ENCODE assay signal across 11 cellular contexts in the genomic region with DNA sequence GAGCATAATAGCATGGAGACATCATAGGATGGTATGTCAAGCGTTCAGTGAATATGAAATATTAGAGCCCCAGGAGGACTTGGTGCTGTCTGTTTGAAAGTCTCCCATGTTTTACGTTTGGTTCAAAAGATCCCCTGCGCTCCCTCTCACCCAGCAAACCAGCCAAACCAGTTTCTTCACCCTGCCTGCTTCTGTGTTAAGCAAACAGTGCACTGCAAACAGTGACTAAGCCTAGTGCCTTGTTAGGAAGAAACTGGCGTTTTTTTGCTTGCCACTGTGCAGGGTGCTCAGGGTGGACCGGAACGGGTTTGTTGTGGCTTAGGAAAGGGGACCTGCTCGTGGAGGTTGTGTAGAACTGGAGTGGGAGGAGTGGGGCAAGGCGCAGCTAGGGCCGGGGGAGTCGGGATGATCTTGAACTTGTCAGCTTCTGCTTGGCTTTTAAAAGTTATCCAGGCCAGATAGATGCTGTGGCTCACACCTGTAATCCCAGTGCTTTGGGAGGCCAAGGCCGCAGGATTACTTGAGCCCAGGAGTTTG. TPM values are rescaled to one million over a fixed set of nuclear protein-coding genes. Genes with fewer than 3 reads are reported as not detected.
DNase-seq lines count a peak whose midpoint lies in the region; ATAC-seq and TF ChIP-seq lines count a peak whose summit lies in the region.
"Had no signal": no experiment of that assay in that cellular context is flagged by ENCODE, and none has a peak within 500 bp of the region (broad histone marks: within the 10 kb centered on the region; RNA-seq: fewer than 3 reads in every experiment).

No MANE protein-coding gene starts in this region.

- ATAC-seq in Panc1, result peak; percentile 91
- ATAC-seq in upper lobe of left lung (ENCODE audit: low FRiP score in 2 of 2), result peak; percentile 48 to 92

- TF ChIP-seq CTCF in Panc1 (IDR thresholded peaks at IDR 0.05), result no peak
- no peak for TF ChIP-seq CTCF in upper lobe of left lung (IDR thresholded peaks at IDR 0.05)

- WGBS in upper lobe of left lung, 2 donors, result 51 to 59% methylated on average over 11 of the region's 11 CpGs

- H3K4me3 ChIP-seq in Panc1 (ENCODE audit: low read depth in 2 of 2, low read length in 2 of 2) (peak overlapping the region in 1 of 2 experiments; percentile 31; a peak in 1 of 4 replicates), upper lobe of left lung (peak overlapping the region in 1 of 4 donors; percentile 10)
- H3K4me3 ChIP-seq: SJSA1 had no signal

- H3K4me1 ChIP-seq in Panc1 (ENCODE audit: control insufficient read depth, insufficient read depth, low read length) (peaks cover 40% of the 10 kb centered on the region), upper lobe of left lung (peaks cover 10 to 59% (median 27%) of the 10 kb centered on the region in 4 donors)
- H3K4me1 ChIP-seq: SJSA1 had no signal

- intact Hi-C loops in Panc1 (cut with micrococcal nuclease; ENCODE audit: unreplicated experiment), result no loop called here

- H3K9me3 ChIP-seq in Panc1 (ENCODE audit: control insufficient read depth, insufficient read depth, low read depth, low read length) (no peaks in the 10 kb centered on the region), upper lobe of left lung (no peaks in the 10 kb centered on the region)
- H3K9me3 ChIP-seq: SJSA1 had no signal

- CTCF ChIA-PET in Panc1 (lab: Charles Lee), result no interaction called here

- BruUV-seq in Panc1 (replicated peaks; lab: Mats Ljungman, UMichigan), result no TSS peak

- TF ChIP-seq EP300 in upper lobe of left lung (IDR thresholded peaks at IDR 0.05), result peak in 1 of 4 donors; percentile 83

- H3K27me3 ChIP-seq in Panc1 (ENCODE audit: control insufficient read depth, insufficient read depth, low read length) (no peaks in the 10 kb centered on the region), upper lobe of left lung (no peaks in the 10 kb centered on the region)
- H3K27me3 ChIP-seq: SJSA1 had no signal

- peak in 1 of 4 donors; percentile 50 for TF ChIP-seq POLR2A in upper lobe of left lung (IDR thresholded peaks at IDR 0.05)

- in situ Hi-C loops in Panc1 (cut with HindIII; ENCODE audit: low pct_unique_long_range_greater_than_20kb, low sequenced_read_pairs) (no loop called here), KBM-7 (cut with MboI; ENCODE audit: low pct_unique_long_range_greater_than_20kb, low sequenced_read_pairs) (no loop called here)

- peak overlapping the region; percentile 81 for H3K27ac ChIP-seq in Panc1 (ENCODE audit: low read length)
- H3K27ac ChIP-seq in upper lobe of left lung, result peak overlapping the region; percentile 50 to 79 (median 72)
- H3K27ac ChIP-seq: SJSA1 had no signal

- H3K36me3 ChIP-seq in Panc1 (ENCODE audit: control insufficient read depth, insufficient read depth, low read length) (no peaks in the 10 kb centered on the region), upper lobe of left lung (no peaks in the 10 kb centered on the region)
- H3K36me3 ChIP-seq: SJSA1 had no signal

- POLR2A ChIA-PET in Panc1 (lab: Charles Lee), result no interaction called here

- DNase-seq in LoVo (ENCODE audit: low spot score), result peak; percentile 83
- DNase-seq in Panc1 (ENCODE audit: low read depth, low spot score), result no peak
- peak; percentile 94 for DNase-seq in islet precursor cell
- peak in 1 of 2 donors; percentile 88 for DNase-seq in upper lobe of left lung
- no peak for DNase-seq in H4 (ENCODE audit: low spot score)
- no peak for DNase-seq in epidermal melanocyte (ENCODE audit: insufficient read length, low spot score)
- no peak for DNase-seq in KBM-7
- DNase-seq: GOT3 had no signal

RNA-seq across cellular contexts. Expression of a gene that starts 7.7 kb away (rescaled TPM):
- total RNA-seq in Panc1 (2021; ENCODE audit: unreplicated experiment) (65.8 TPM), upper lobe of left lung (100 to 1,000 TPM in 5 of 6 donors, 10 to 100 TPM in 1; 99.5 to 174 (median 132) TPM)
- polyA plus RNA-seq in Panc1 (2012; ENCODE audit: insufficient read length), result 9.5 TPM
- not detected in 2 replicates for total RNA-seq in H4 (2014; rRNA removed; shearing (Covaris generic))
- total RNA-seq: dermis microvascular lymphatic vessel endothelial cell, lung microvascular endothelial cell had no signal

Comparison
In these comparisons a context has a peak if more than half of its experiments do, and no peak if none do; other contexts are left out.
1. DNase-seq: peak in LoVo (single experiment) and islet precursor cell (single experiment); none in Panc1 (single experiment), H4 (single experiment), epidermal melanocyte (single experiment) and KBM-7 (single experiment).
2. RNA of a gene that starts 7.7 kb away (total RNA-seq): 99.5 to 174 TPM in upper lobe of left lung and 65.8 TPM in Panc1 (single experiment); not detected in H4; every median in the first group is over 10 times any median in the second.